ENCODE assay signal across 18 cellular contexts in the genomic region with DNA sequence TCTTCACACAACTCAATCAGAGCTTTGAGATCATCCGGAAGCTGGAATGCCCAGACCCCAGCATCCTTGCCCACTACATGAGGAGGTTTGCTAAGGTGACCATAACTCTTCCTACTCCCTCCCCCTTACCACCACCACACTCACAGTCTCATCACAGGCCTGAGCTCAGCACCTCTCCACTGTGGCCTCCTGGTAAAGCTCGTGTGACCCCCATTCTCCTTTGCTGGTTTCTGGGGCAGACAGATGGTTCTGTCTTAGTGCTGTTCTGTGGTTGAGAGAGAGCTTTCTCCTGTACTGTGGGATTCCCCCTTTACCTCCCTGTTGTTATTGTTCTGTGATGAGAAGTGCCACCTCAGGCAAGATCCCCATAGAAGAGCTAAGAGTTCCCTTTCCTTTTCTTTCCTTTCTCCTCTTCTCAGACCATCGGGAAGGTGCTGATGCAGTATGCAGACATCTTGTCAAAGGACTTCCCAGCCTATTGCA.
DNase-seq lines count a peak whose midpoint lies in the region; ATAC-seq and TF ChIP-seq lines count a peak whose summit lies in the region.
"Had no signal": no experiment of that assay in that cellular context is flagged by ENCODE, and none has a peak within 500 bp of the region (broad histone marks: within the 10 kb centered on the region; RNA-seq: fewer than 3 reads in every experiment).

No MANE protein-coding gene starts in this region.

- H3K36me3 Mint-ChIP-seq in stimulated activated memory B cell treated with anti-CD40 and anti-IgM and Interleukin-4, amounts not matched to agents 10 μg/mL and 1 μg/mL and 100 μg/mL, for 72 hours = no peaks in the 10 kb centered on the region

- BruUV-seq in PC-9 (replicated peaks; lab: Mats Ljungman, UMichigan) = no TSS peak

- H3K9ac ChIP-seq in MM.1S (ENCODE audit: low read length) = no peak overlapping the region

- H3K27ac ChIP-seq in MM.1S (ENCODE audit: low read length) (no peak overlapping the region), PC-9 (no peak overlapping the region)

- DNase-seq in GM13977 (ENCODE audit: low spot score) (peak; percentile 21), MM.1S (peak; percentile 37), PC-9 (no peak), retina (no peak), GF-D8 (lab: John Stamatoyannopoulos, UW) (no peak)
- DNase-seq: ACHN; C1 segment of cervical spinal cord; CD8-positive, alpha-beta memory T cell; DMS79; NCI-H1105; NCI-H2081; NCI-H2171 treated with DMSO at 0.1 percent for 48 hours; NCI-H446; NCI-H69; Right ventricle myocardium superior had no signal

- no peak for TF ChIP-seq CTCF in GM13977 (IDR thresholded peaks at IDR 0.05; ENCODE audit: extremely low read depth, insufficient read depth, missing control alignments)
- no peak for TF ChIP-seq CTCF in MM.1S (IDR thresholded peaks at IDR 0.05; ENCODE audit: low read length)
- TF ChIP-seq CTCF in PC-9 (conservative IDR thresholded peaks at IDR 0.05) = no peak

- in situ Hi-C loops in GM13977 (cut with MboI; ENCODE audit: low pct_unique_long_range_greater_than_20kb, low sequenced_read_pairs, unreplicated experiment) = no loop called here

- no peak overlapping the region for H3K27ac Mint-ChIP-seq in stimulated activated memory B cell treated with anti-CD40 and anti-IgM and Interleukin-4, amounts not matched to agents 10 μg/mL and 1 μg/mL and 100 μg/mL, for 72 hours

- H3K9me2 ChIP-seq in MM.1S (replicated peaks; ENCODE audit: insufficient read depth, low read length) (no peaks in the 10 kb centered on the region), PC-9 (ENCODE audit: insufficient read depth) (no peaks in the 10 kb centered on the region)

- POLR2A ChIA-PET in PC-9 (lab: Charles Lee; ENCODE audit: unreplicated experiment) = no interaction called here

- H3K79me2 ChIP-seq in MM.1S (ENCODE audit: low read length) (no peaks in the 10 kb centered on the region), PC-9 (ENCODE audit: low read depth) (no peaks in the 10 kb centered on the region)

- CTCF ChIA-PET in PC-9 (lab: Charles Lee) = no interaction called here

- H3K36me3 ChIP-seq in MM.1S (replicated peaks; ENCODE audit: insufficient read depth, low read length) (no peaks in the 10 kb centered on the region), PC-9 (ENCODE audit: low read depth) (no peaks in the 10 kb centered on the region)

- H3K9me3 Mint-ChIP-seq in stimulated activated memory B cell treated with anti-CD40 and anti-IgM and Interleukin-4, amounts not matched to agents 10 μg/mL and 1 μg/mL and 100 μg/mL, for 72 hours = no peaks in the 10 kb centered on the region
- H3K9me3 Mint-ChIP-seq: CD8-positive, alpha-beta memory T cell had no signal

- H3K4me3 Mint-ChIP-seq in stimulated activated memory B cell treated with anti-CD40 and anti-IgM and Interleukin-4, amounts not matched to agents 10 μg/mL and 1 μg/mL and 100 μg/mL, for 72 hours = no peak overlapping the region
- H3K4me3 Mint-ChIP-seq: CD8-positive, alpha-beta memory T cell had no signal

- no peaks in the 10 kb centered on the region; the same call in 1 of the 2 replicates for H3K4me1 ChIP-seq in MM.1S (ENCODE audit: low read length)
- H3K4me1 ChIP-seq in PC-9 (replicated peaks; ENCODE audit: insufficient read depth) = no peaks in the 10 kb centered on the region

- H4K20me1 ChIP-seq in MM.1S (ENCODE audit: insufficient read depth, low read length) (no peaks in the 10 kb centered on the region), PC-9 (ENCODE audit: insufficient read depth) (no peaks in the 10 kb centered on the region)

- no peak overlapping the region for H3K4me2 ChIP-seq in MM.1S (ENCODE audit: low read depth, low read length)
- no peak overlapping the region for H3K4me2 ChIP-seq in PC-9

- intact Hi-C loops in PC-9 (cut with micrococcal nuclease; ENCODE audit: unreplicated experiment) = no loop called here

- no peaks in the 10 kb centered on the region for H3K4me1 Mint-ChIP-seq in stimulated activated memory B cell treated with anti-CD40 and anti-IgM and Interleukin-4, amounts not matched to agents 10 μg/mL and 1 μg/mL and 100 μg/mL, for 72 hours
- H3K4me1 Mint-ChIP-seq: CD8-positive, alpha-beta memory T cell had no signal

- no peak overlapping the region for H3K4me3 ChIP-seq in MM.1S (ENCODE audit: low read length)
- no peak overlapping the region for H3K4me3 ChIP-seq in PC-9
- H3K4me3 ChIP-seq: K562 had no signal

- H3F3A ChIP-seq in MM.1S (ENCODE audit: insufficient read depth, low read length) (no peaks in the 10 kb centered on the region), PC-9 (ENCODE audit: insufficient read depth, low read depth) (no peaks in the 10 kb centered on the region)

- peak; percentile 58 for ATAC-seq in GM18907 (IDR thresholded peaks at IDR 0.05; ENCODE audit: unreplicated experiment)
- peak; percentile 35 for ATAC-seq in stimulated activated memory B cell treated with anti-CD40 and anti-IgM and Interleukin-4, amounts not matched to agents 10 μg/mL and 1 μg/mL and 100 μg/mL, for 72 hours
- ATAC-seq: K562 had no signal

- H3K27me3 ChIP-seq in MM.1S (replicated peaks; ENCODE audit: insufficient read depth, low read length) (no peaks in the 10 kb centered on the region), PC-9 (ENCODE audit: insufficient read depth, low read depth) (no peaks in the 10 kb centered on the region; the same call in 1 of the 2 replicates)

- H3K9me3 ChIP-seq in MM.1S (replicated peaks; ENCODE audit: insufficient read depth, low read length) = no peaks in the 10 kb centered on the region
- no peaks in the 10 kb centered on the region for H3K9me3 ChIP-seq in PC-9 (ENCODE audit: insufficient read depth, low read depth)

- H2AFZ ChIP-seq in MM.1S (ENCODE audit: low read length) = no peak overlapping the region
- H2AFZ ChIP-seq in PC-9 = no peak overlapping the region

- H3K27me3 Mint-ChIP-seq in stimulated activated memory B cell treated with anti-CD40 and anti-IgM and Interleukin-4, amounts not matched to agents 10 μg/mL and 1 μg/mL and 100 μg/mL, for 72 hours = peaks cover 27% of the 10 kb centered on the region

Comparison
In these comparisons a context has a peak if more than half of its experiments do, and no peak if none do; other contexts are left out.
1. DNase-seq: peak in GM13977 (single experiment) and MM.1S (single experiment); none in PC-9 (0 of 2), retina (single experiment) and GF-D8 (single experiment).